Comparison of ENCODE assay signal across 23 cellular contexts in genomic region chr9:110291921-110292575, GRCh38. TPM values are rescaled to one million over a fixed set of nuclear protein-coding genes. Genes with fewer than 3 reads are reported as not detected.
DNase-seq lines count a peak whose midpoint lies in the region; ATAC-seq and TF ChIP-seq lines count a peak whose summit lies in the region.
"Had no signal": no experiment of that assay in that cellular context is flagged by ENCODE, and none has a peak within 500 bp of the region (broad histone marks: within the 10 kb centered on the region; RNA-seq: fewer than 3 reads in every experiment).

No MANE protein-coding gene starts in this region.

- TF ChIP-seq CTCF in SK-N-SH (IDR thresholded peaks at IDR 0.05) (no peak), epithelial cell of esophagus (IDR thresholded peaks at IDR 0.05; ENCODE audit: insufficient read depth, low read depth, low read length, missing control alignments) (no peak)

- H3K14ac ChIP-seq in neuronal stem cell (ENCODE audit: low read length), result peak overlapping the region; percentile 75

- H4K91ac ChIP-seq in neuronal stem cell (ENCODE audit: low read depth, low read length, poor library complexity), result no peak overlapping the region

- H2AFZ ChIP-seq in SK-N-SH (ENCODE audit: low read depth), result no peak overlapping the region
- no peak overlapping the region for H2AFZ ChIP-seq in neuronal stem cell (ENCODE audit: low read length)
- H2AFZ ChIP-seq: GM23248 had no signal

- H3K9me2 ChIP-seq in SK-N-SH, result no peaks in the 10 kb centered on the region

- TF ChIP-seq EP300 in SK-N-SH (IDR thresholded peaks at IDR 0.05; ENCODE audit: borderline replicate concordance in 1 of 2, low read depth in 1 of 2, low read length in 1 of 2), result no peak

- H3K9ac ChIP-seq in SK-N-SH, result no peak overlapping the region
- H3K9ac ChIP-seq in neuronal stem cell (ENCODE audit: low read depth, low read length, poor library complexity), result no peak overlapping the region
- H3K9ac ChIP-seq: BLaER1, GM23248 had no signal

- no peak overlapping the region for H2BK15ac ChIP-seq in neuronal stem cell (ENCODE audit: low read length)

- 72% methylated on average over 17 of the region's 28 CpGs for WGBS in SK-N-SH (ENCODE audit: low lambda C conversion rate)
- WGBS in neuronal stem cell (ENCODE audit: extremely low coverage in 2 of 2, insufficient read length in 2 of 2, insufficient replicate concordance in 1 of 2), 2 donors, result no CpG with 5 or more reads among the region's 28 CpGs

- CTCF ChIA-PET in SK-N-SH (lab: Yijun Ruan, JAX), result no interaction called here

- no peaks in the 10 kb centered on the region for H3F3A ChIP-seq in SK-N-SH (replicated peaks; ENCODE audit: insufficient read depth)

- H3K4me1 ChIP-seq in SK-N-SH (ENCODE audit: control insufficient read depth in 1 of 2, insufficient read depth in 2 of 2, low read depth in 1 of 2, low read length in 1 of 2) (no peaks in the 10 kb centered on the region), neuronal stem cell (ENCODE audit: control insufficient read depth in 2 of 2, insufficient read depth in 1 of 2, low read depth in 1 of 2, low read length in 2 of 2) (no peaks in the 10 kb centered on the region)
- H3K4me1 ChIP-seq: BLaER1 had no signal

- H3K79me2 ChIP-seq in SK-N-SH (ENCODE audit: insufficient read depth), result no peaks in the 10 kb centered on the region

- no peaks in the 10 kb centered on the region for H3K79me1 ChIP-seq in neuronal stem cell (ENCODE audit: low read depth, low read length)

- H3K4me3 ChIP-seq in SK-N-SH (ENCODE audit: low read depth in 2 of 2, low read length in 1 of 2) (no peak overlapping the region), epithelial cell of esophagus (ENCODE audit: low read length) (no peak overlapping the region), neuronal stem cell (ENCODE audit: low read length in 2 of 2) (no peak overlapping the region)
- H3K4me3 ChIP-seq: BLaER1, GM12878, GM23248, SK-N-MC had no signal

- H3K4me2 ChIP-seq in SK-N-SH, result no peak overlapping the region
- H3K4me2 ChIP-seq in neuronal stem cell (ENCODE audit: insufficient read depth, low read length, poor library complexity, severe bottlenecking), result no peak overlapping the region
- H3K4me2 ChIP-seq: BLaER1 had no signal

- H3K23ac ChIP-seq in neuronal stem cell (ENCODE audit: low read depth, low read length, poor library complexity), result no peak overlapping the region

- ATAC-seq in SK-N-SH treated with all-trans-retinoic acid at 6 μM for 48 hours, result no peak
- no peak for ATAC-seq in HG03135 (IDR thresholded peaks at IDR 0.05; ENCODE audit: unreplicated experiment)
- ATAC-seq: CD8-positive, alpha-beta T cell; GM12878 had no signal

- POLR2A ChIA-PET in SK-N-SH (lab: Yijun Ruan, JAX), result no interaction called here

- H3K27me3 ChIP-seq in SK-N-SH (ENCODE audit: insufficient read depth) (no peaks in the 10 kb centered on the region; the same call in 1 of the 2 replicates), neuronal stem cell (ENCODE audit: control insufficient read depth in 3 of 3, insufficient read depth in 3 of 3, low read depth in 1 of 3, low read length in 3 of 3) (peaks cover 0 to 5% (median 0%) of the 10 kb centered on the region in 3 experiments)
- H3K27me3 ChIP-seq: BLaER1 had no signal

- H3K4ac ChIP-seq in neuronal stem cell (ENCODE audit: low read length), result no peak overlapping the region

- DNase-seq in SK-N-SH (peak; percentile 28), RPMI7951 (ENCODE audit: low read depth) (peak; percentile 53), epithelial cell of esophagus (ENCODE audit: low read depth) (peak; percentile 73), neuronal stem cell (ENCODE audit: low spot score) (no peak), AG08395 (ENCODE audit: low spot score) (no peak), NCI-H524 (lab: John Stamatoyannopoulos, UW) (no peak)
- DNase-seq: CD8-positive, alpha-beta T cell; DMS79; GDM1; GM23248; NCI-H1417 treated with DMSO at 0.1 percent for 48 hours; NCI-H1930; NCI-H2171; NCI-H446 treated with DMSO at 0.1 percent for 48 hours; NCI-H748 treated with DMSO at 0.1 percent for 48 hours; OCI-M1 had no signal

- no peak overlapping the region for H3K18ac ChIP-seq in neuronal stem cell (ENCODE audit: low read length)

- TF ChIP-seq RAD21 in SK-N-SH (IDR thresholded peaks at IDR 0.05; ENCODE audit: low read length), result no peak

- H3K9me3 ChIP-seq in SK-N-SH (no peaks in the 10 kb centered on the region), neuronal stem cell (replicated peaks in 1 of 2; ENCODE audit: control insufficient read depth in 2 of 2, insufficient read depth in 1 of 2, low read depth in 1 of 2, low read length in 2 of 2) (no peaks in the 10 kb centered on the region)
- H3K9me3 ChIP-seq: BLaER1 had no signal

- no peak overlapping the region for H4K8ac ChIP-seq in neuronal stem cell (ENCODE audit: low read depth, low read length)

- no peak overlapping the region for H2BK12ac ChIP-seq in neuronal stem cell (ENCODE audit: low read length)

- H3K36me3 ChIP-seq in SK-N-SH (replicated peaks in 1 of 2; ENCODE audit: control insufficient read depth in 1 of 2, insufficient read depth in 2 of 2, low read length in 1 of 2) (no peaks in the 10 kb centered on the region), neuronal stem cell (replicated peaks in 1 of 2; ENCODE audit: control insufficient read depth in 2 of 2, insufficient read depth in 2 of 2, low read length in 2 of 2) (no peaks in the 10 kb centered on the region)
- H3K36me3 ChIP-seq: BLaER1 had no signal

- H2BK5ac ChIP-seq in neuronal stem cell (ENCODE audit: low read length), result no peak overlapping the region

- H4K20me1 ChIP-seq in SK-N-SH (ENCODE audit: insufficient read depth), result no peaks in the 10 kb centered on the region
- H4K20me1 ChIP-seq: BLaER1 had no signal

- H2AK5ac ChIP-seq in neuronal stem cell (ENCODE audit: low read depth, low read length), result no peak overlapping the region

- H3K27ac ChIP-seq in SK-N-SH (ENCODE audit: low read depth in 2 of 2, low read length in 1 of 2) (no peak overlapping the region), neuronal stem cell (replicated peaks; ENCODE audit: low read length) (no peak overlapping the region)
- H3K27ac ChIP-seq: 22Rv1, BLaER1, GM23248, SK-N-MC had no signal

- H2BK120ac ChIP-seq in neuronal stem cell (ENCODE audit: low read depth, low read length), result no peak overlapping the region

TF ChIP-seq in SK-N-SH, 30 proteins besides CTCF, POLR2A, EP300 and RAD21:
- no peak for TF ChIP-seq GATA2 (CRISPR knock-in tag; IDR thresholded peaks at IDR 0.05)
- TF ChIP-seq RCOR1 (IDR thresholded peaks at IDR 0.05; ENCODE audit: low read length), result no peak
- TF ChIP-seq YY1 (IDR thresholded peaks at IDR 0.05; ENCODE audit: low read depth), result no peak
- no peak for TF ChIP-seq FOXM1 (IDR thresholded peaks at IDR 0.05; ENCODE audit: low read depth)
- TF ChIP-seq SMC3 (IDR thresholded peaks at IDR 0.05; ENCODE audit: low read depth, low read length), result no peak
- TF ChIP-seq MXI1 (IDR thresholded peaks at IDR 0.05; ENCODE audit: low read depth, low read length), result no peak
TF ChIP-seq in SK-N-SH: peak in this region for 0.

TF ChIP-seq in SK-N-SH treated with all-trans-retinoic acid at 6 μM for 48 hours, 23 proteins besides CTCF, POLR2A, EP300 and RAD21:
- TF ChIP-seq ZNF70 (CRISPR knock-in tag; IDR thresholded peaks at IDR 0.05) (no peak), PATZ1 (CRISPR knock-in tag; IDR thresholded peaks at IDR 0.05; ENCODE audit: borderline replicate concordance) (no peak), ARNTL (CRISPR knock-in tag; IDR thresholded peaks at IDR 0.05; ENCODE audit: borderline replicate concordance, low read depth) (no peak), ZFP30 (CRISPR knock-in tag; IDR thresholded peaks at IDR 0.05) (no peak)
TF ChIP-seq in SK-N-SH treated with all-trans-retinoic acid at 6 μM for 48 hours: peak in this region for 0.

RNA-seq across cellular contexts. Expression of gene TXN, which starts 35.7 kb away (rescaled TPM):
- polyA plus RNA-seq in SK-N-SH (2012; rRNA removed), result 281 and 362 TPM in 2 replicates
- 419 and 521 TPM in 2 replicates for polyA plus RNA-seq in SK-N-SH (2012; cell fraction: cytosol; rRNA removed)
- 63.0 and 92.7 TPM in 2 replicates for polyA plus RNA-seq in SK-N-SH (2012; cell fraction: nucleus; rRNA removed)
- total RNA-seq in RPMI7951 (2014; rRNA removed; shearing (Covaris generic)), result 977 and 1,094 TPM in 2 replicates
- polyA plus RNA-seq in neuronal stem cell (2013, experiment 1 of 2), result 319 TPM
- 332 TPM for polyA plus RNA-seq in neuronal stem cell (2013, experiment 2 of 2)

RNA-seq across cellular contexts. Expression of gene TXNDC8, which starts 45.6 kb away (rescaled TPM):
- not detected in 2 replicates for polyA plus RNA-seq in SK-N-SH (2012; rRNA removed)
- polyA plus RNA-seq in SK-N-SH (2012; cell fraction: cytosol; rRNA removed), result not detected in 2 replicates
- polyA plus RNA-seq in SK-N-SH (2012; cell fraction: nucleus; rRNA removed), result not detected in 2 replicates
- not detected in 2 replicates for total RNA-seq in RPMI7951 (2014; rRNA removed; shearing (Covaris generic))
- not detected for polyA plus RNA-seq in neuronal stem cell (2013, experiment 1 of 2)
- polyA plus RNA-seq in neuronal stem cell (2013, experiment 2 of 2), result not detected
- total RNA-seq: CD8-positive, alpha-beta T cell; GM12878; GM23248 had no signal
- polyA plus RNA-seq: AG04450, GM12878, GM23248 had no signal

Comparison
In these comparisons a context has a peak if more than half of its experiments do, and no peak if none do; other contexts are left out.
1. DNase-seq: peak in SK-N-SH (single experiment), RPMI7951 (single experiment) and epithelial cell of esophagus (single experiment); none in neuronal stem cell (single experiment), AG08395 (single experiment) and NCI-H524 (0 of 2).